Comparison of ENCODE assay signal across 1 cellular context in the genomic region with DNA sequence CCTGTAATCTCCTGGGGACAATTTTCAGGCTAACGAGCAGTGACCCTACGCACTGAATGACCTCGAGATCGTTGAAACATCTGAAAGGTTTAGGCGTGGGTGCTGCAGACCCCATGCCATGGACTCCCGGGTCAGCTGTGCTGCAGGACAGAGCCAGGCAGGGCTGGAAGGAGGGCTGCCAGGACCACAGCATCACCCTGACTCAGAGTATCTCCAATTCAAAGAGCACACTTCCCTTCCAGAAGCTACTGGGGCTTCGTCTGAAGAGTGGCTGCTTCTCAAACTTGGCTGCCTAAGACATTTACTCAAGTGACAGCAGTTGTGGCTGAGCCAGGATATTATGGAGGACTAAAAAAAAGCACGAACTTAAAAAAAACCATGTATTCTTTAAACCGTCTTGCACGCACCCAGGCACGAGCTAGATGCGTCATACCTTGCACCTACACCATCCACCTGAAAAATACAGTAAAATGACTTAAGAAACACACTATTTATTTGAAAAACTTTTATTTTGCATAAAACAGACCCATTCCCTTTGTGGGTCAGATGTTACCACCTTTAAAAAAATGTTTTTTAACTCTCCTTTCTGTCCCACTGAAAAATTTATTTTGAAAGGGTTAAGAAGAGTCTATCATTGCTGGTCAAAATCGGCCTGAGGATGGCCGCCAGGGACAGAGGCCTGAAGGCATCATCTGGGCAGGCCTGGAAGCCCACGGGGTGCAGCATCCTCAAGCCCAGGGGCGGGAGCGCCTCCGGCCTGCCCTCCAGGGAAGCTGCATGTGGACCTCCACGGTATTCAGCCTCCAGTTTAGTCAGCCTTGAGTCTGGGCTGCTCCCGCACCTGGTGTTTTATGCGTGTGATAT.
A peak's percentile ranks its signal among the peaks of the same experiment; 100 is the strongest.
TF ChIP-seq lines count a peak whose summit lies in the region.

No MANE protein-coding gene starts in this region.

TF ChIP-seq in K562, 482 proteins besides CTCF, POLR2A, EP300 and RAD21:
- TF ChIP-seq, protein P1, sequence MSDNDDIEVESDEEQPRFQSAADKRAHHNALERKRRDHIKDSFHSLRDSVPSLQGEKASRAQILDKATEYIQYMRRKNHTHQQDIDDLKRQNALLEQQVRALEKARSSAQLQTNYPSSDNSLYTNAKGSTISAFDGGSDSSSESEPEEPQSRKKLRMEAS (CRISPR knock-in tag; IDR thresholded peaks at IDR 0.05) = peak; percentile 25; the same call in 1 of the 2 replicates
- TF ChIP-seq HDAC1 (IDR thresholded peaks at IDR 0.05) (no peak), FOXA3 (CRISPR knock-in tag; conservative IDR thresholded peaks at IDR 0.05 in 1 of 2, IDR thresholded peaks at IDR 0.05 in 1 of 2) (0 out of 4 replicates have a peak, but pooled peaks of 1 of the 2 experiments have one; percentile 35), SP1 (CRISPR knock-in tag; IDR thresholded peaks at IDR 0.05) (0 out of 2 replicates have a peak, but pooled peaks have one; percentile 20), KAT7 (CRISPR knock-in tag; IDR thresholded peaks at IDR 0.05; ENCODE audit: borderline replicate concordance) (0 out of 2 replicates have a peak, but pooled peaks have one; percentile 3), FOXP1 (CRISPR knock-in tag; IDR thresholded peaks at IDR 0.05) (0 out of 2 replicates have a peak, but pooled peaks have one; percentile 25), ZNF3 (CRISPR knock-in tag; IDR thresholded peaks at IDR 0.05) (no peak), NCOR1 (IDR thresholded peaks at IDR 0.05) (no peak), ZBTB1 (CRISPR knock-in tag; IDR thresholded peaks at IDR 0.05; ENCODE audit: borderline replicate concordance, low read depth) (0 out of 2 replicates have a peak, but pooled peaks have one; percentile 4), ZNF165 (CRISPR knock-in tag; IDR thresholded peaks at IDR 0.05; ENCODE audit: borderline replicate concordance) (no peak), CBX1 (IDR thresholded peaks at IDR 0.05; ENCODE audit: low read depth) (no peak), PHTF2 (CRISPR knock-in tag; IDR thresholded peaks at IDR 0.05) (no peak)
- TF ChIP-seq, protein P2, sequence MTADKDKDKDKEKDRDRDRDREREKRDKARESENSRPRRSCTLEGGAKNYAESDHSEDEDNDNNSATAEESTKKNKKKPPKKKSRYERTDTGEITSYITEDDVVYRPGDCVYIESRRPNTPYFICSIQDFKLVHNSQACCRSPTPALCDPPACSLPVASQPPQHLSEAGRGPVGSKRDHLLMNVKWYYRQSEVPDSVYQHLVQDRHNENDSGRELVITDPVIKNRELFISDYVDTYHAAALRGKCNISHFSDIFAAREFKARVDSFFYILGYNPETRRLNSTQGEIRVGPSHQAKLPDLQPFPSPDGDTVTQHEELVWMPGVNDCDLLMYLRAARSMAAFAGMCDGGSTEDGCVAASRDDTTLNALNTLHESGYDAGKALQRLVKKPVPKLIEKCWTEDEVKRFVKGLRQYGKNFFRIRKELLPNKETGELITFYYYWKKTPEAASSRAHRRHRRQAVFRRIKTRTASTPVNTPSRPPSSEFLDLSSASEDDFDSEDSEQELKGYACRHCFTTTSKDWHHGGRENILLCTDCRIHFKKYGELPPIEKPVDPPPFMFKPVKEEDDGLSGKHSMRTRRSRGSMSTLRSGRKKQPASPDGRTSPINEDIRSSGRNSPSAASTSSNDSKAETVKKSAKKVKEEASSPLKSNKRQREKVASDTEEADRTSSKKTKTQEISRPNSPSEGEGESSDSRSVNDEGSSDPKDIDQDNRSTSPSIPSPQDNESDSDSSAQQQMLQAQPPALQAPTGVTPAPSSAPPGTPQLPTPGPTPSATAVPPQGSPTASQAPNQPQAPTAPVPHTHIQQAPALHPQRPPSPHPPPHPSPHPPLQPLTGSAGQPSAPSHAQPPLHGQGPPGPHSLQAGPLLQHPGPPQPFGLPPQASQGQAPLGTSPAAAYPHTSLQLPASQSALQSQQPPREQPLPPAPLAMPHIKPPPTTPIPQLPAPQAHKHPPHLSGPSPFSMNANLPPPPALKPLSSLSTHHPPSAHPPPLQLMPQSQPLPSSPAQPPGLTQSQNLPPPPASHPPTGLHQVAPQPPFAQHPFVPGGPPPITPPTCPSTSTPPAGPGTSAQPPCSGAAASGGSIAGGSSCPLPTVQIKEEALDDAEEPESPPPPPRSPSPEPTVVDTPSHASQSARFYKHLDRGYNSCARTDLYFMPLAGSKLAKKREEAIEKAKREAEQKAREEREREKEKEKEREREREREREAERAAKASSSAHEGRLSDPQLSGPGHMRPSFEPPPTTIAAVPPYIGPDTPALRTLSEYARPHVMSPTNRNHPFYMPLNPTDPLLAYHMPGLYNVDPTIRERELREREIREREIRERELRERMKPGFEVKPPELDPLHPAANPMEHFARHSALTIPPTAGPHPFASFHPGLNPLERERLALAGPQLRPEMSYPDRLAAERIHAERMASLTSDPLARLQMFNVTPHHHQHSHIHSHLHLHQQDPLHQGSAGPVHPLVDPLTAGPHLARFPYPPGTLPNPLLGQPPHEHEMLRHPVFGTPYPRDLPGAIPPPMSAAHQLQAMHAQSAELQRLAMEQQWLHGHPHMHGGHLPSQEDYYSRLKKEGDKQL (CRISPR knock-in tag; IDR thresholded peaks at IDR 0.05; ENCODE audit: borderline replicate concordance) = 0 out of 2 replicates have a peak, but pooled peaks have one; percentile 12
